In genomic region chr15:83747050-83747717, GRCh38 we compare ENCODE assay signal across 7 cellular contexts.
DNase-seq lines count a peak whose midpoint lies in the region; ATAC-seq and TF ChIP-seq lines count a peak whose summit lies in the region.

No MANE protein-coding gene starts in this region.

- H3K27ac ChIP-seq in body of pancreas (no peak overlapping the region), thyroid gland (no peak overlapping the region)

- 52 to 61% methylated on average over 5 of the region's 5 CpGs for WGBS in body of pancreas, 2 donors
- 44 to 57% methylated on average over 5 of the region's 5 CpGs for WGBS in thyroid gland, 2 donors

- TF ChIP-seq POLR2A in body of pancreas (IDR thresholded peaks at IDR 0.05) (no peak), thyroid gland (IDR thresholded peaks at IDR 0.05) (no peak)

- H3K4me3 ChIP-seq in body of pancreas (no peak overlapping the region), thyroid gland (replicated peaks in 1 of 3) (no peak overlapping the region)

- intact Hi-C loops in body of pancreas (cut with DNase I), result no loop called here
- intact Hi-C loops in thyroid gland (cut with DNase I), result no loop called here

- DNase-seq in HT-29 (ENCODE audit: low spot score) (peak; percentile 64), body of pancreas (peak in 1 of 4 donors; percentile 41), iris pigment epithelial cell (ENCODE audit: low read depth) (peak; percentile 83), thyroid gland (peak; percentile 15 to 22), ecto neural progenitor cell (ENCODE audit: low spot score) (no peak)
- DNase-seq in activated CD8-positive, alpha-beta memory T cell treated with anti-CD3 and anti-CD28 coated beads, Interleukin-2, amount 50 U/mL, for 4 hours, result no peak

- no peaks in the 10 kb centered on the region for H3K36me3 ChIP-seq in body of pancreas (replicated peaks in 1 of 2; ENCODE audit: insufficient read depth in 1 of 2, low read depth in 2 of 2)
- no peaks in the 10 kb centered on the region for H3K36me3 ChIP-seq in thyroid gland

- no peaks in the 10 kb centered on the region for H3K4me1 ChIP-seq in body of pancreas
- H3K4me1 ChIP-seq in thyroid gland, result no peaks in the 10 kb centered on the region

- no peaks in the 10 kb centered on the region for H3K9me3 ChIP-seq in body of pancreas
- no peaks in the 10 kb centered on the region for H3K9me3 ChIP-seq in thyroid gland

- peak; percentile 50 for ATAC-seq in body of pancreas
- ATAC-seq in GM18502 (IDR thresholded peaks at IDR 0.05; ENCODE audit: poor library complexity, unreplicated experiment), result no peak

- TF ChIP-seq CTCF in body of pancreas (IDR thresholded peaks at IDR 0.05) (peak in 4 of 7 experiments; percentile 34 to 41 (median 36)), thyroid gland (IDR thresholded peaks at IDR 0.05) (peak in 3 of 6 experiments; percentile 32 to 42 (median 32))

- H3K27me3 ChIP-seq in body of pancreas (no peaks in the 10 kb centered on the region), thyroid gland (no peaks in the 10 kb centered on the region)

Comparison
In these comparisons a context has a peak if more than half of its experiments do, and no peak if none do; other contexts are left out.
1. DNase-seq: peak in HT-29 (single experiment), iris pigment epithelial cell (single experiment) and thyroid gland (2 of 2); none in activated CD8-positive, alpha-beta memory T cell treated with anti-CD3 and anti-CD28 coated beads, Interleukin-2, amount 50 U/mL, for 4 hours (single experiment) and ecto neural progenitor cell (single experiment).